32 cellular contexts compared by ENCODE assay signal in genomic region chr9:127549771-127550170, GRCh38.
A peak's percentile ranks its signal among the peaks of the same experiment; 100 is the strongest.
DNase-seq lines count a peak whose midpoint lies in the region; ATAC-seq and TF ChIP-seq lines count a peak whose summit lies in the region.
"Had no signal": no experiment of that assay in that cellular context is flagged by ENCODE, and none has a peak within 500 bp of the region (broad histone marks: within the 10 kb centered on the region; RNA-seq: fewer than 3 reads in every experiment).

No MANE protein-coding gene starts in this region.

- no peak overlapping the region for H3K23ac ChIP-seq in neuronal stem cell (ENCODE audit: low read depth, low read length, poor library complexity)

- no peaks in the 10 kb centered on the region for H3K27me3 Mint-ChIP-seq in T-helper 17 cell
- H3K27me3 Mint-ChIP-seq: activated CD4-positive, alpha-beta T cell treated with anti-CD3 and anti-CD28 coated beads for 36 hours; activated CD8-positive, alpha-beta T cell treated with anti-CD3 and anti-CD28 coated beads for 36 hours; brain had no signal

- no peak overlapping the region for H2BK15ac ChIP-seq in neuronal stem cell (ENCODE audit: low read length)

- peaks cover 4% of the 10 kb centered on the region for H3K36me3 Mint-ChIP-seq in T-helper 17 cell (ENCODE audit: low read depth)
- H3K36me3 Mint-ChIP-seq: immature natural killer cell had no signal

- peaks cover 3% of the 10 kb centered on the region for H3K79me1 ChIP-seq in neuronal stem cell (ENCODE audit: low read depth, low read length)

- no peak overlapping the region for H3K9ac ChIP-seq in neuronal stem cell (ENCODE audit: low read depth, low read length, poor library complexity)
- H3K9ac ChIP-seq: parathyroid adenoma had no signal

- no peaks in the 10 kb centered on the region for H3K9me3 ChIP-seq in T-helper 17 cell (ENCODE audit: control insufficient read depth, low read length, poor library complexity, severe bottlenecking)
- no peaks in the 10 kb centered on the region for H3K9me3 ChIP-seq in neuronal stem cell (replicated peaks in 1 of 2; ENCODE audit: control insufficient read depth in 2 of 2, insufficient read depth in 1 of 2, low read depth in 1 of 2, low read length in 2 of 2)
- no peaks in the 10 kb centered on the region for H3K9me3 ChIP-seq in ascending aorta
- H3K9me3 ChIP-seq: BE2C, HAP-1, SJCRH30, testis, uterus had no signal

- no peak overlapping the region for H2AK5ac ChIP-seq in neuronal stem cell (ENCODE audit: low read depth, low read length)

- peak overlapping the region; percentile 16 for H3K18ac ChIP-seq in neuronal stem cell (ENCODE audit: low read length)

- H3K27me3 ChIP-seq in neuronal stem cell (ENCODE audit: control insufficient read depth in 3 of 3, insufficient read depth in 3 of 3, low read depth in 1 of 3, low read length in 3 of 3) (no peaks in the 10 kb centered on the region), ascending aorta (no peaks in the 10 kb centered on the region)
- H3K27me3 ChIP-seq: BE2C, SJCRH30, testis, uterus had no signal

- WGBS in neuronal stem cell (ENCODE audit: extremely low coverage in 2 of 2, insufficient read length in 2 of 2, insufficient replicate concordance in 1 of 2), 2 donors: no CpG with 5 or more reads among the region's 8 CpGs

- no peaks in the 10 kb centered on the region for H3K36me3 ChIP-seq in neuronal stem cell (replicated peaks in 1 of 2; ENCODE audit: control insufficient read depth in 2 of 2, insufficient read depth in 2 of 2, low read length in 2 of 2)
- peaks cover 0 to 3% of the 10 kb centered on the region in 2 donors for H3K36me3 ChIP-seq in ascending aorta
- H3K36me3 ChIP-seq: BE2C, HAP-1, SJCRH30, uterus had no signal

- H3K4ac ChIP-seq in neuronal stem cell (ENCODE audit: low read length): no peak overlapping the region

- H2AFZ ChIP-seq in neuronal stem cell (ENCODE audit: low read length): no peak overlapping the region
- H2AFZ ChIP-seq: parathyroid adenoma had no signal

- TF ChIP-seq CTCF in ascending aorta (IDR thresholded peaks at IDR 0.05): no peak

- H2BK5ac ChIP-seq in neuronal stem cell (ENCODE audit: low read length): no peak overlapping the region

- H3K27ac Mint-ChIP-seq in T-helper 17 cell: peak overlapping the region; percentile 53
- H3K27ac Mint-ChIP-seq: activated CD4-positive, alpha-beta T cell treated with anti-CD3 and anti-CD28 coated beads for 36 hours; activated CD8-positive, alpha-beta T cell treated with anti-CD3 and anti-CD28 coated beads for 36 hours; activated naive CD4-positive, alpha-beta T cell treated with anti-CD3 and anti-CD28 coated beads for 36 hours; activated T-helper 1 cell treated with anti-CD3 and anti-CD28 coated beads, Interleukin-12 subunit alpha, Interleukin-12 subunit beta, Interleukin-2, Interleukin-4 antibody, amounts not matched to agents 30 ng/mL and 10 ng/mL and 1 ng/mL, durations not matched to agents 14 hours and 24 hours and 36 hours had no signal

- H3K4me1 ChIP-seq in neuronal stem cell (ENCODE audit: control insufficient read depth in 2 of 2, insufficient read depth in 1 of 2, low read depth in 1 of 2, low read length in 2 of 2) (peaks cover 6 to 17% of the 10 kb centered on the region in 2 donors), ascending aorta (peaks cover 6 to 22% of the 10 kb centered on the region in 2 donors)
- H3K4me1 ChIP-seq: BE2C, HAP-1, parathyroid adenoma had no signal

- H4K8ac ChIP-seq in neuronal stem cell (ENCODE audit: low read depth, low read length): no peak overlapping the region

- no peak overlapping the region for H3K4me3 Mint-ChIP-seq in T-helper 17 cell
- H3K4me3 Mint-ChIP-seq: activated CD4-positive, alpha-beta T cell treated with anti-CD3 and anti-CD28 coated beads for 36 hours; activated CD8-positive, alpha-beta T cell treated with anti-CD3 and anti-CD28 coated beads for 36 hours; activated naive CD4-positive, alpha-beta T cell treated with anti-CD3 and anti-CD28 coated beads for 36 hours; activated T-helper 1 cell treated with anti-CD3 and anti-CD28 coated beads, Interleukin-12 subunit alpha, Interleukin-12 subunit beta, Interleukin-2, Interleukin-4 antibody, amounts not matched to agents 30 ng/mL and 10 ng/mL and 1 ng/mL, durations not matched to agents 14 hours and 24 hours and 36 hours; brain; immature natural killer cell; nephron progenitor cell had no signal

- no peak overlapping the region for H4K91ac ChIP-seq in neuronal stem cell (ENCODE audit: low read depth, low read length, poor library complexity)

- H3K4me2 ChIP-seq in neuronal stem cell (ENCODE audit: insufficient read depth, low read length, poor library complexity, severe bottlenecking): no peak overlapping the region
- H3K4me2 ChIP-seq: smooth muscle cell had no signal

- H3K4me3 ChIP-seq in neuronal stem cell (ENCODE audit: low read length in 2 of 2) (no peak overlapping the region), ascending aorta (no peak overlapping the region)
- H3K4me3 ChIP-seq: HAP-1, SJCRH30, smooth muscle cell, testis, uterus had no signal

- H2BK12ac ChIP-seq in neuronal stem cell (ENCODE audit: low read length): no peak overlapping the region

- H3K27ac ChIP-seq in neuronal stem cell (replicated peaks; ENCODE audit: low read length) (no peak overlapping the region), ascending aorta (no peak overlapping the region)
- H3K27ac ChIP-seq: parathyroid adenoma, SJCRH30, testis, uterus had no signal

- no peak overlapping the region for H3K14ac ChIP-seq in neuronal stem cell (ENCODE audit: low read length)

- intact Hi-C loops in Right ventricle myocardium inferior (cut with DNase I): no loop called here
- intact Hi-C loops in Right ventricle myocardium superior (cut with DNase I): no loop called here
- intact Hi-C loops in ascending aorta (cut with DNase I): no loop called here

- peaks cover 34% of the 10 kb centered on the region for H3K4me1 Mint-ChIP-seq in T-helper 17 cell
- H3K4me1 Mint-ChIP-seq: activated CD4-positive, alpha-beta T cell treated with anti-CD3 and anti-CD28 coated beads for 36 hours had no signal

- DNase-seq in Right ventricle myocardium inferior (ENCODE audit: missing footprints) (peak; percentile 43), Right ventricle myocardium superior (no peak), T-helper 17 cell (no peak), neuronal stem cell (ENCODE audit: low spot score) (no peak), ascending aorta (ENCODE audit: low spot score in 2 of 2) (no peak)
- DNase-seq: activated CD4-positive, alpha-beta T cell treated with anti-CD3 and anti-CD28 coated beads for 36 hours; activated CD8-positive, alpha-beta memory T cell treated with anti-CD3 and anti-CD28 coated beads, Interleukin-2, amount 50 U/mL, for 48 hours; activated CD8-positive, alpha-beta T cell treated with anti-CD3 and anti-CD28 coated beads for 36 hours; activated naive CD4-positive, alpha-beta T cell treated with anti-CD3 and anti-CD28 coated beads for 36 hours; BE2C; DMS153; hypothalamus; immature natural killer cell; Karpas-422; left colon; NCI-H1694 treated with DMSO at 0.1 percent for 48 hours; nephron progenitor cell; retina; SJCRH30; stimulated activated CD4-positive, alpha-beta T cell treated with anti-CD3 and anti-CD28 coated beads, Interleukin-2, amount 100 ng/mL, for 24 hours; stimulated activated naive CD8-positive, alpha-beta T cell treated with anti-CD3 and anti-CD28 coated beads, Interleukin-15, Interleukin-2, amounts not matched to agents 100 U/mL and 50 U/mL, for 24 hours; T1000; testis; uterus had no signal

- ATAC-seq in Right ventricle myocardium inferior (no peak), Right ventricle myocardium superior (ENCODE audit: poor library complexity) (no peak), T-helper 17 cell (no peak), GM18870 (IDR thresholded peaks at IDR 0.05; ENCODE audit: unreplicated experiment) (no peak), GM18868 (IDR thresholded peaks at IDR 0.05; ENCODE audit: unreplicated experiment) (no peak)
- ATAC-seq: activated CD4-positive, alpha-beta T cell treated with anti-CD3 and anti-CD28 coated beads for 36 hours; activated CD8-positive, alpha-beta T cell treated with anti-CD3 and anti-CD28 coated beads for 36 hours; HepG2; left colon; stimulated activated naive CD8-positive, alpha-beta T cell treated with anti-CD3 and anti-CD28 coated beads, Interleukin-15, Interleukin-2, amounts not matched to agents 100 U/mL and 50 U/mL, for 24 hours had no signal

- no peak overlapping the region for H2BK120ac ChIP-seq in neuronal stem cell (ENCODE audit: low read depth, low read length)
